Comparison of ENCODE assay signal across 1 cellular context in the genomic region with DNA sequence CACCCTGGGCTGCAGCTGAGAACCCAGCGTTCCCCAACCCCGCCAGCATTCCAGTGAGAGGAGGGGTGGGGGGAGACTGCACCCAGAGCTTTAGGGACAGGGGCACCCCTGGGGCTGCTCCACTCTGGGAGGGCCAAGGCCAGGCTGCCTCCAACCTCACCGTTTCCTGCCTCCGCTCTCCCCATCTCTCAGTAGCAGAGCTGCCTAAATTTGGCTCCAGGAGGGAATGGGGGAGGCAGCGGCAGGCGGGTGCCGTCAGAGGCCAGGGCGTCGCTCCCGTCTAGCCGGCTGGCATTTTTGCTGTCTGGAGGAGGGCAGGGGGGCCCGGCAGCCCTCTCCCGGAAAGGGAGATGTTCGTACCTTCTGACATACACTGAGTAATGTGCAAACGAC.
TF ChIP-seq lines count a peak whose summit lies in the region.

No MANE protein-coding gene starts in this region.

TF ChIP-seq in GM23338, 12 proteins besides CTCF, POLR2A, EP300 and RAD21 (continued from another document):
- TF ChIP-seq, protein P1, sequence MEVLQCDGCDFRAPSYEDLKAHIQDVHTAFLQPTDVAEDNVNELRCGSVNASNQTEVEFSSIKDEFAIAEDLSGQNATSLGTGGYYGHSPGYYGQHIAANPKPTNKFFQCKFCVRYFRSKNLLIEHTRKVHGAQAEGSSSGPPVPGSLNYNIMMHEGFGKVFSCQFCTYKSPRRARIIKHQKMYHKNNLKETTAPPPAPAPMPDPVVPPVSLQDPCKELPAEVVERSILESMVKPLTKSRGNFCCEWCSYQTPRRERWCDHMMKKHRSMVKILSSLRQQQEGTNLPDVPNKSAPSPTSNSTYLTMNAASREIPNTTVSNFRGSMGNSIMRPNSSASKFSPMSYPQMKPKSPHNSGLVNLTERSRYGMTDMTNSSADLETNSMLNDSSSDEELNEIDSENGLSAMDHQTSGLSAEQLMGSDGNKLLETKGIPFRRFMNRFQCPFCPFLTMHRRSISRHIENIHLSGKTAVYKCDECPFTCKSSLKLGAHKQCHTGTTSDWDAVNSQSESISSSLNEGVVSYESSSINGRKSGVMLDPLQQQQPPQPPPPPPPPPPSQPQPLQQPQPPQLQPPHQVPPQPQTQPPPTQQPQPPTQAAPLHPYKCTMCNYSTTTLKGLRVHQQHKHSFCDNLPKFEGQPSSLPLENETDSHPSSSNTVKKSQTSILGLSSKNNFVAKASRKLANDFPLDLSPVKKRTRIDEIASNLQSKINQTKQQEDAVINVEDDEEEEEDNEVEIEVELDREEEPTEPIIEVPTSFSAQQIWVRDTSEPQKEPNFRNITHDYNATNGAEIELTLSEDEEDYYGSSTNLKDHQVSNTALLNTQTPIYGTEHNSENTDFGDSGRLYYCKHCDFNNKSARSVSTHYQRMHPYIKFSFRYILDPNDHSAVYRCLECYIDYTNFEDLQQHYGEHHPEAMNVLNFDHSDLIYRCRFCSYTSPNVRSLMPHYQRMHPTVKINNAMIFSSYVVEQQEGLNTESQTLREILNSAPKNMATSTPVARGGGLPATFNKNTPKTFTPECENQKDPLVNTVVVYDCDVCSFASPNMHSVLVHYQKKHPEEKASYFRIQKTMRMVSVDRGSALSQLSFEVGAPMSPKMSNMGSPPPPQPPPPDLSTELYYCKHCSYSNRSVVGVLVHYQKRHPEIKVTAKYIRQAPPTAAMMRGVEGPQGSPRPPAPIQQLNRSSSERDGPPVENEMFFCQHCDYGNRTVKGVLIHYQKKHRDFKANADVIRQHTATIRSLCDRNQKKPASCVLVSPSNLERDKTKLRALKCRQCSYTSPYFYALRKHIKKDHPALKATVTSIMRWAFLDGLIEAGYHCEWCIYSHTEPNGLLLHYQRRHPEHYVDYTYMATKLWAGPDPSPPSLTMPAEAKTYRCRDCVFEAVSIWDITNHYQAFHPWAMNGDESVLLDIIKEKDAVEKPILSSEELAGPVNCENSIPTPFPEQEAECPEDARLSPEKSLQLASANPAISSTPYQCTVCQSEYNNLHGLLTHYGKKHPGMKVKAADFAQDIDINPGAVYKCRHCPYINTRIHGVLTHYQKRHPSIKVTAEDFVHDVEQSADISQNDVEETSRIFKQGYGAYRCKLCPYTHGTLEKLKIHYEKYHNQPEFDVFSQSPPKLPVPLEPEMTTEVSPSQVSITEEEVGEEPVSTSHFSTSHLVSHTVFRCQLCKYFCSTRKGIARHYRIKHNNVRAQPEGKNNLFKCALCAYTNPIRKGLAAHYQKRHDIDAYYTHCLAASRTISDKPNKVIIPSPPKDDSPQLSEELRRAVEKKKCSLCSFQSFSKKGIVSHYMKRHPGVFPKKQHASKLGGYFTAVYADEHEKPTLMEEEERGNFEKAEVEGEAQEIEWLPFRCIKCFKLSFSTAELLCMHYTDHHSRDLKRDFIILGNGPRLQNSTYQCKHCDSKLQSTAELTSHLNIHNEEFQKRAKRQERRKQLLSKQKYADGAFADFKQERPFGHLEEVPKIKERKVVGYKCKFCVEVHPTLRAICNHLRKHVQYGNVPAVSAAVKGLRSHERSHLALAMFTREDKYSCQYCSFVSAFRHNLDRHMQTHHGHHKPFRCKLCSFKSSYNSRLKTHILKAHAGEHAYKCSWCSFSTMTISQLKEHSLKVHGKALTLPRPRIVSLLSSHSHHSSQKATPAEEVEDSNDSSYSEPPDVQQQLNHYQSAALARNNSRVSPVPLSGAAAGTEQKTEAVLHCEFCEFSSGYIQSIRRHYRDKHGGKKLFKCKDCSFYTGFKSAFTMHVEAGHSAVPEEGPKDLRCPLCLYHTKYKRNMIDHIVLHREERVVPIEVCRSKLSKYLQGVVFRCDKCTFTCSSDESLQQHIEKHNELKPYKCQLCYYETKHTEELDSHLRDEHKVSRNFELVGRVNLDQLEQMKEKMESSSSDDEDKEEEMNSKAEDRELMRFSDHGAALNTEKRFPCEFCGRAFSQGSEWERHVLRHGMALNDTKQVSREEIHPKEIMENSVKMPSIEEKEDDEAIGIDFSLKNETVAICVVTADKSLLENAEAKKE (CRISPR knock-in tag; IDR thresholded peaks at IDR 0.05): no peak
- TF ChIP-seq, protein P2, sequence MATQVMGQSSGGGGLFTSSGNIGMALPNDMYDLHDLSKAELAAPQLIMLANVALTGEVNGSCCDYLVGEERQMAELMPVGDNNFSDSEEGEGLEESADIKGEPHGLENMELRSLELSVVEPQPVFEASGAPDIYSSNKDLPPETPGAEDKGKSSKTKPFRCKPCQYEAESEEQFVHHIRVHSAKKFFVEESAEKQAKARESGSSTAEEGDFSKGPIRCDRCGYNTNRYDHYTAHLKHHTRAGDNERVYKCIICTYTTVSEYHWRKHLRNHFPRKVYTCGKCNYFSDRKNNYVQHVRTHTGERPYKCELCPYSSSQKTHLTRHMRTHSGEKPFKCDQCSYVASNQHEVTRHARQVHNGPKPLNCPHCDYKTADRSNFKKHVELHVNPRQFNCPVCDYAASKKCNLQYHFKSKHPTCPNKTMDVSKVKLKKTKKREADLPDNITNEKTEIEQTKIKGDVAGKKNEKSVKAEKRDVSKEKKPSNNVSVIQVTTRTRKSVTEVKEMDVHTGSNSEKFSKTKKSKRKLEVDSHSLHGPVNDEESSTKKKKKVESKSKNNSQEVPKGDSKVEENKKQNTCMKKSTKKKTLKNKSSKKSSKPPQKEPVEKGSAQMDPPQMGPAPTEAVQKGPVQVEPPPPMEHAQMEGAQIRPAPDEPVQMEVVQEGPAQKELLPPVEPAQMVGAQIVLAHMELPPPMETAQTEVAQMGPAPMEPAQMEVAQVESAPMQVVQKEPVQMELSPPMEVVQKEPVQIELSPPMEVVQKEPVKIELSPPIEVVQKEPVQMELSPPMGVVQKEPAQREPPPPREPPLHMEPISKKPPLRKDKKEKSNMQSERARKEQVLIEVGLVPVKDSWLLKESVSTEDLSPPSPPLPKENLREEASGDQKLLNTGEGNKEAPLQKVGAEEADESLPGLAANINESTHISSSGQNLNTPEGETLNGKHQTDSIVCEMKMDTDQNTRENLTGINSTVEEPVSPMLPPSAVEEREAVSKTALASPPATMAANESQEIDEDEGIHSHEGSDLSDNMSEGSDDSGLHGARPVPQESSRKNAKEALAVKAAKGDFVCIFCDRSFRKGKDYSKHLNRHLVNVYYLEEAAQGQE (IDR thresholded peaks at IDR 0.05; ENCODE audit: unreplicated experiment): no peak
- TF ChIP-seq CREB1 (CRISPR knock-in tag; IDR thresholded peaks at IDR 0.05; ENCODE audit: low read depth) (no peak), NANOG (IDR thresholded peaks at IDR 0.05; ENCODE audit: borderline replicate concordance) (no peak), EZH2phosphoT487 (IDR thresholded peaks at IDR 0.05; ENCODE audit: unreplicated experiment) (no peak), JUNB (IDR thresholded peaks at IDR 0.05; ENCODE audit: unreplicated experiment) (no peak)
- TF ChIP-seq, protein P3, sequence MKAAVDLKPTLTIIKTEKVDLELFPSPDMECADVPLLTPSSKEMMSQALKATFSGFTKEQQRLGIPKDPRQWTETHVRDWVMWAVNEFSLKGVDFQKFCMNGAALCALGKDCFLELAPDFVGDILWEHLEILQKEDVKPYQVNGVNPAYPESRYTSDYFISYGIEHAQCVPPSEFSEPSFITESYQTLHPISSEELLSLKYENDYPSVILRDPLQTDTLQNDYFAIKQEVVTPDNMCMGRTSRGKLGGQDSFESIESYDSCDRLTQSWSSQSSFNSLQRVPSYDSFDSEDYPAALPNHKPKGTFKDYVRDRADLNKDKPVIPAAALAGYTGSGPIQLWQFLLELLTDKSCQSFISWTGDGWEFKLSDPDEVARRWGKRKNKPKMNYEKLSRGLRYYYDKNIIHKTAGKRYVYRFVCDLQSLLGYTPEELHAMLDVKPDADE (IDR thresholded peaks at IDR 0.05): no peak
